Comparison of ENCODE assay signal across 21 cellular contexts in the genomic region with DNA sequence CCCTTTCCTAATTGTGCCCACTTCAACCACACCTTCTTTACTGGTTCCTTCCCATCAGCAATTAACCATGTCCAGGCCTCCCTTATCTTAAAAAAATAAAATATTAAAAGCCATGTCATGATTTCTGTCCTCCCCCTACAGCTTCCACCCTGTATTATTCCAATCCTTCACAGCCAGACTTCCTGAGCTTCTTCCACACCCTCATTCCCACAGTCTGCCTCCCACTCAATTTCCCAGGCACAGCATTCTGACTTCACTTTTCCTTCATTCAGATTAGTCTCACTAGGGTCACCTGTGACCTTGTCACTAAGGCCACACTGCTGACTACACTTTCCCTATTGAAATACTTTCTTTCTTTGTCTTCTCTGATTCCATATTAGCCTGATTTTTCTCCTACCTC.
"Had no signal": no experiment of that assay in that cellular context is flagged by ENCODE, and none has a peak within 500 bp of the region (broad histone marks: within the 10 kb centered on the region; RNA-seq: fewer than 3 reads in every experiment).

No MANE protein-coding gene starts in this region.

- H3K27ac ChIP-seq: body of pancreas, cardiac muscle cell, gastroesophageal sphincter, lower lobe of right lung, thyroid gland, upper lobe of right lung had no signal

- H3K27me3 Mint-ChIP-seq: activated naive CD8-positive, alpha-beta T cell treated with anti-CD3 and anti-CD28 coated beads, Interleukin-2, amount 10 ng/mL, durations not matched to agents 7 days and 5 days; dendritic cell treated with granulocyte-macrophage colony-stimulating factor and Interleukin-4, amounts not matched to agents 40 ng/mL and 50 ng/mL, for 4 days; naive B cell; progenitor cell of endocrine pancreas; T-cell had no signal

- H3K27ac Mint-ChIP-seq: activated CD8-positive, alpha-beta T cell treated with anti-CD3 and anti-CD28 coated beads, Interleukin-2, amount 10 ng/mL, durations not matched to agents 7 days and 5 days; activated naive CD8-positive, alpha-beta T cell treated with anti-CD3 and anti-CD28 coated beads, Interleukin-2, amount 10 ng/mL, durations not matched to agents 7 days and 5 days; dendritic cell treated with granulocyte-macrophage colony-stimulating factor and Interleukin-4, amounts not matched to agents 40 ng/mL and 50 ng/mL, for 4 days; naive B cell; progenitor cell of endocrine pancreas; T-cell had no signal

- FAIRE-seq: keratinocyte had no signal

- ATAC-seq: activated CD8-positive, alpha-beta T cell treated with anti-CD3 and anti-CD28 coated beads, Interleukin-2, amount 10 ng/mL, durations not matched to agents 7 days and 5 days; body of pancreas; gastroesophageal sphincter; left lobe of liver; lower lobe of right lung; SK-N-SH treated with all-trans-retinoic acid at 6 μM for 48 hours; T-cell; upper lobe of right lung had no signal

- H3K4me3 Mint-ChIP-seq: activated CD8-positive, alpha-beta T cell treated with anti-CD3 and anti-CD28 coated beads, Interleukin-2, amount 10 ng/mL, durations not matched to agents 7 days and 5 days; activated naive CD8-positive, alpha-beta T cell treated with anti-CD3 and anti-CD28 coated beads, Interleukin-2, amount 10 ng/mL, durations not matched to agents 7 days and 5 days; dendritic cell treated with granulocyte-macrophage colony-stimulating factor and Interleukin-4, amounts not matched to agents 40 ng/mL and 50 ng/mL, for 4 days; naive B cell; T-cell had no signal

- H3K27me3 ChIP-seq: body of pancreas, cardiac muscle cell, gastroesophageal sphincter, thyroid gland, upper lobe of right lung had no signal

- H3K9me3 Mint-ChIP-seq: activated naive CD8-positive, alpha-beta T cell treated with anti-CD3 and anti-CD28 coated beads, Interleukin-2, amount 10 ng/mL, durations not matched to agents 7 days and 5 days; dendritic cell treated with granulocyte-macrophage colony-stimulating factor and Interleukin-4, amounts not matched to agents 40 ng/mL and 50 ng/mL, for 4 days; naive B cell; T-cell had no signal

- DNase-seq: activated CD4-positive, alpha-beta T cell treated with anti-CD3 and anti-CD28 coated beads for 1 hour; activated CD4-positive, alpha-beta T cell treated with anti-CD3 and anti-CD28 coated beads, Interleukin-2, amount 50 U/mL, for 1 hour; activated CD8-positive, alpha-beta T cell treated with anti-CD3 and anti-CD28 coated beads, Interleukin-2, amount 10 ng/mL, durations not matched to agents 7 days and 5 days; activated naive CD8-positive, alpha-beta T cell treated with anti-CD3 and anti-CD28 coated beads, Interleukin-2, amount 10 ng/mL, durations not matched to agents 7 days and 5 days; body of pancreas; effector memory CD4-positive, alpha-beta T cell; lower lobe of right lung; naive B cell; stimulated activated CD4-positive, alpha-beta T cell treated with anti-CD3 and anti-CD28 coated beads, Interleukin-4, amount 100 ng/mL, for 24 hours; stimulated activated naive CD4-positive, alpha-beta T cell treated with Interleukin-2 at 50 U/mL for 16 hours; T-cell; T-helper 9 cell; thyroid gland; upper lobe of right lung had no signal

- H3K9me3 ChIP-seq: body of pancreas, gastroesophageal sphincter, lower lobe of right lung, thyroid gland, upper lobe of right lung had no signal

- H3K36me3 ChIP-seq: cardiac muscle cell, gastroesophageal sphincter, thyroid gland, upper lobe of right lung had no signal

- H3K4me1 ChIP-seq: body of pancreas, gastroesophageal sphincter, lower lobe of right lung, thyroid gland, upper lobe of right lung had no signal

- H3K4me3 ChIP-seq: body of pancreas, cardiac muscle cell, gastroesophageal sphincter, lower lobe of right lung, thyroid gland, upper lobe of right lung had no signal
